In genomic region chr17:34131386-34131785, GRCh38 we compare ENCODE assay signal across 29 cellular contexts.
"Had no signal": no experiment of that assay in that cellular context is flagged by ENCODE, and none has a peak within 500 bp of the region (broad histone marks: within the 10 kb centered on the region; RNA-seq: fewer than 3 reads in every experiment).

No MANE protein-coding gene starts in this region.

- H3K4me1 Mint-ChIP-seq: activated CD4-positive, alpha-beta memory T cell treated with anti-CD3 and anti-CD28 coated beads, Interleukin-2, amount 10 ng/mL, durations not matched to agents 7 days and 5 days; activated CD8-positive, alpha-beta memory T cell treated with anti-CD3 and anti-CD28 coated beads, Interleukin-2, amount 10 ng/mL, durations not matched to agents 7 days and 5 days; activated naive CD4-positive, alpha-beta T cell treated with anti-CD3 and anti-CD28 coated beads, Interleukin-2, amount 50 U/mL, for 24 hours; activated naive CD8-positive, alpha-beta T cell treated with anti-CD3 and anti-CD28 coated beads, Interleukin-2, amount 10 ng/mL, durations not matched to agents 7 days and 5 days; activated T-helper 17 cell treated with anti-CD3 and anti-CD28 coated beads, Interleukin-2, amount 50 U/mL, for 72 hours had no signal

- H3K4me1 ChIP-seq: ascending aorta had no signal

- H3K36me3 Mint-ChIP-seq: activated CD8-positive, alpha-beta memory T cell treated with anti-CD3 and anti-CD28 coated beads, Interleukin-2, amount 10 ng/mL, durations not matched to agents 7 days and 5 days; activated naive CD4-positive, alpha-beta T cell treated with anti-CD3 and anti-CD28 coated beads, Interleukin-2, amount 50 U/mL, for 24 hours; activated naive CD8-positive, alpha-beta T cell treated with anti-CD3 and anti-CD28 coated beads, Interleukin-2, amount 10 ng/mL, durations not matched to agents 7 days and 5 days had no signal

- H3K4me3 Mint-ChIP-seq: activated CD4-positive, alpha-beta memory T cell treated with anti-CD3 and anti-CD28 coated beads, Interleukin-2, amount 10 ng/mL, durations not matched to agents 7 days and 5 days; activated CD8-positive, alpha-beta memory T cell treated with anti-CD3 and anti-CD28 coated beads, Interleukin-2, amount 10 ng/mL, durations not matched to agents 7 days and 5 days; activated naive CD4-positive, alpha-beta T cell treated with anti-CD3 and anti-CD28 coated beads, Interleukin-2, amount 50 U/mL, for 24 hours; activated naive CD8-positive, alpha-beta T cell treated with anti-CD3 and anti-CD28 coated beads, Interleukin-2, amount 10 ng/mL, durations not matched to agents 7 days and 5 days; activated T-helper 17 cell treated with anti-CD3 and anti-CD28 coated beads, Interleukin-2, amount 50 U/mL, for 72 hours had no signal

- H3K9me3 Mint-ChIP-seq: activated CD4-positive, alpha-beta memory T cell treated with anti-CD3 and anti-CD28 coated beads, Interleukin-2, amount 10 ng/mL, durations not matched to agents 7 days and 5 days; activated naive CD4-positive, alpha-beta T cell treated with anti-CD3 and anti-CD28 coated beads, Interleukin-2, amount 50 U/mL, for 24 hours; activated naive CD8-positive, alpha-beta T cell treated with anti-CD3 and anti-CD28 coated beads, Interleukin-2, amount 10 ng/mL, durations not matched to agents 7 days and 5 days; activated T-helper 17 cell treated with anti-CD3 and anti-CD28 coated beads, Interleukin-2, amount 50 U/mL, for 72 hours had no signal

- H3K27ac ChIP-seq: ascending aorta, cardiac muscle cell, KMS-11, WERI-Rb-1 had no signal

- H3K4me3 ChIP-seq: ascending aorta, cardiac muscle cell had no signal

- ATAC-seq: activated CD8-positive, alpha-beta memory T cell treated with anti-CD3 and anti-CD28 coated beads, Interleukin-2, amount 10 ng/mL, durations not matched to agents 7 days and 5 days; activated T-helper 17 cell treated with anti-CD3 and anti-CD28 coated beads, Interleukin-2, amount 50 U/mL, for 72 hours; Panc1 had no signal

- H3K36me3 ChIP-seq: ascending aorta, cardiac muscle cell, WERI-Rb-1 had no signal

- DNase-seq: activated CD4-positive, alpha-beta memory T cell treated with anti-CD3 and anti-CD28 coated beads, Interleukin-2, amount 10 ng/mL, durations not matched to agents 7 days and 5 days; activated CD4-positive, alpha-beta T cell treated with anti-CD3 and anti-CD28 coated beads for 1 hour; activated CD4-positive, alpha-beta T cell treated with anti-CD3 and anti-CD28 coated beads for 48 hours; activated CD4-positive, CD25-positive, alpha-beta regulatory T cell; activated CD8-positive, alpha-beta memory T cell treated with anti-CD3 and anti-CD28 coated beads for 24 hours; activated CD8-positive, alpha-beta memory T cell treated with anti-CD3 and anti-CD28 coated beads, Interleukin-2, amount 10 ng/mL, durations not matched to agents 7 days and 5 days; activated CD8-positive, alpha-beta memory T cell treated with anti-CD3 and anti-CD28 coated beads, Interleukin-2, amount 50 U/mL, for 48 hours; activated gamma-delta T cell; activated naive CD4-positive, alpha-beta T cell treated with Interleukin-2 at 50 U/mL for 16 hours; activated naive CD8-positive, alpha-beta T cell treated with anti-CD3 and anti-CD28 coated beads, Interleukin-2, amount 10 ng/mL, durations not matched to agents 7 days and 5 days; activated T-cell treated with anti-CD3 and anti-CD28 coated beads, Interleukin-2, amount 50 U/mL, for 48 hours; amygdala; MM.1S; MV-4-11; NCI-H1092; NCI-H1436 treated with DMSO at 0.1 percent for 48 hours; NCI-H1694 treated with DMSO at 0.1 percent for 48 hours; NCI-H2029; NCI-H345; NCI-H524 treated with DMSO at 0.1 percent for 48 hours; RPMI8226; T1000; WERI-Rb-1 had no signal

- H3K4me2 ChIP-seq: KMS-11 had no signal

- H3K27me3 ChIP-seq: ascending aorta, cardiac muscle cell had no signal

- H3K9me3 ChIP-seq: ascending aorta had no signal

- H3K27ac Mint-ChIP-seq: activated CD4-positive, alpha-beta memory T cell treated with anti-CD3 and anti-CD28 coated beads, Interleukin-2, amount 10 ng/mL, durations not matched to agents 7 days and 5 days; activated CD8-positive, alpha-beta memory T cell treated with anti-CD3 and anti-CD28 coated beads, Interleukin-2, amount 10 ng/mL, durations not matched to agents 7 days and 5 days; activated naive CD4-positive, alpha-beta T cell treated with anti-CD3 and anti-CD28 coated beads, Interleukin-2, amount 50 U/mL, for 24 hours; activated naive CD8-positive, alpha-beta T cell treated with anti-CD3 and anti-CD28 coated beads, Interleukin-2, amount 10 ng/mL, durations not matched to agents 7 days and 5 days; activated T-helper 17 cell treated with anti-CD3 and anti-CD28 coated beads, Interleukin-2, amount 50 U/mL, for 72 hours had no signal

- H3K9ac ChIP-seq: KMS-11 had no signal
